In genomic region chr2:102473020-102473419, GRCh38 we compare ENCODE assay signal across 8 cellular contexts. TPM values are rescaled to one million over a fixed set of nuclear protein-coding genes. Genes with fewer than 3 reads are reported as not detected.
A peak's percentile ranks its signal among the peaks of the same experiment; 100 is the strongest.
DNase-seq lines count a peak whose midpoint lies in the region; ATAC-seq lines count a peak whose summit lies in the region.

Gene SLC9A4 (plus strand): TSS chr2:102473226. CDS start chr2:102473760, 534 bp downstream.

- H3K9me3 Mint-ChIP-seq in activated T-cell treated with anti-CD3 and anti-CD28 coated beads, Interleukin-2, amount 50 U/mL, for 4 hours, result peaks cover 15% of the 10 kb centered on the region

- ATAC-seq in HG02759 (IDR thresholded peaks at IDR 0.05; ENCODE audit: unreplicated experiment) (peak; percentile 77), sciatic nerve (no peak)
- peak in 1 of 2 donors; percentile 54 for ATAC-seq in activated T-cell treated with anti-CD3 and anti-CD28 coated beads, Interleukin-2, amount 50 U/mL, for 4 hours

- intact Hi-C loops in sciatic nerve (cut with DNase I), result no loop called here

- DNase-seq in NOMO-1 treated with DMSO at 0.1 percent for 48 hours (lab: John Stamatoyannopoulos, UW; ENCODE audit: unreplicated experiment), result peak; percentile 39
- no peak for DNase-seq in NOMO-1 treated with dmso at 0.1 percent for 144 hours (lab: John Stamatoyannopoulos, UW; ENCODE audit: unreplicated experiment)
- peak; percentile 1 for DNase-seq in NCI-H82 treated with DMSO at 0.1 percent for 48 hours (lab: John Stamatoyannopoulos, UW; ENCODE audit: unreplicated experiment)
- peak; percentile 51 for DNase-seq in activated T-cell treated with anti-CD3 and anti-CD28 coated beads, Interleukin-2, amount 50 U/mL, for 4 hours
- peak; percentile 8 for DNase-seq in globus pallidus (ENCODE audit: low spot score)
- DNase-seq in sciatic nerve (ENCODE audit: low spot score), result peak; percentile 65
- DNase-seq in ecto neural progenitor cell (ENCODE audit: low spot score), result no peak

- peaks cover 27% of the 10 kb centered on the region for H3K27me3 Mint-ChIP-seq in activated T-cell treated with anti-CD3 and anti-CD28 coated beads, Interleukin-2, amount 50 U/mL, for 4 hours (ENCODE audit: low read depth)

- peaks cover 3% of the 10 kb centered on the region for H3K36me3 Mint-ChIP-seq in activated T-cell treated with anti-CD3 and anti-CD28 coated beads, Interleukin-2, amount 50 U/mL, for 4 hours (ENCODE audit: insufficient read depth)

- H3K4me3 Mint-ChIP-seq in activated T-cell treated with anti-CD3 and anti-CD28 coated beads, Interleukin-2, amount 50 U/mL, for 4 hours, result no peak within 1 kb of the TSS

- no peaks in the 10 kb centered on the region for H3K4me1 Mint-ChIP-seq in activated T-cell treated with anti-CD3 and anti-CD28 coated beads, Interleukin-2, amount 50 U/mL, for 4 hours (ENCODE audit: low read depth)

RNA-seq across cellular contexts. Expression of gene SLC9A4, which starts in this region (rescaled TPM):
- under 1 TPM in 1 of 3 donors, not detected in 2; 0.05 TPM for total RNA-seq in activated T-cell treated with anti-CD3 and anti-CD28 coated beads, Interleukin-2, amount 50 U/mL, for 4 hours
- total RNA-seq in sciatic nerve, result not detected

Comparison
In these comparisons a context has a peak if more than half of its experiments do, and no peak if none do; other contexts are left out.
1. DNase-seq: peak in NOMO-1 treated with DMSO at 0.1 percent for 48 hours (single experiment), NCI-H82 treated with DMSO at 0.1 percent for 48 hours (single experiment) and globus pallidus (single experiment); none in NOMO-1 treated with dmso at 0.1 percent for 144 hours (single experiment) and ecto neural progenitor cell (single experiment).
2. Peak in DNase-seq in activated T-cell treated with anti-CD3 and anti-CD28 coated beads, Interleukin-2, amount 50 U/mL, for 4 hours; RNA of the gene not detected or under 1 TPM.
3. Peak in DNase-seq in sciatic nerve; RNA of the gene not detected or under 1 TPM.